Comparison of ENCODE assay signal across 1 cellular context in genomic region chr3:50147447-50147846, GRCh38.
TF ChIP-seq lines count a peak whose summit lies in the region.

No MANE protein-coding gene starts in this region.

TF ChIP-seq in IMR-90, 13 proteins besides CTCF, POLR2A, EP300 and RAD21:
- no peak for TF ChIP-seq FOS (IDR thresholded peaks at IDR 0.05; ENCODE audit: low read depth, low read length)
